ENCODE assay signal across 17 cellular contexts in genomic region chrX:43560247-43560946, GRCh38.
DNase-seq lines count a peak whose midpoint lies in the region; FAIRE-seq and TF ChIP-seq lines count a peak whose summit lies in the region.
"Had no signal": no experiment of that assay in that cellular context is flagged by ENCODE, and none has a peak within 500 bp of the region (broad histone marks: within the 10 kb centered on the region; RNA-seq: fewer than 3 reads in every experiment).

No MANE protein-coding gene starts in this region.

- TF ChIP-seq CTCF in keratinocyte (optimal IDR thresholded peaks at IDR 0.05 in 1 of 3, IDR thresholded peaks at IDR 0.05 in 1 of 3, conservative IDR thresholded peaks at IDR 0.05 in 1 of 3; ENCODE audit: extremely low read depth in 1 of 3, insufficient read depth in 2 of 3, low read length in 3 of 3) = no peak

- no peak for FAIRE-seq in keratinocyte (lab: Jason Lieb, UNC)
- FAIRE-seq: GM19239 had no signal

- H3K9me3 Mint-ChIP-seq in activated T-helper 2 cell treated with anti-CD3 and anti-CD28 coated beads, Interferon-gamma antibody, Interleukin-2, Interleukin-4, amounts not matched to agents 10 μg/mL and 5 μg/mL and 100 μg/mL, durations not matched to agents 14 hours and 24 hours and 36 hours = no peaks in the 10 kb centered on the region
- no peaks in the 10 kb centered on the region for H3K9me3 Mint-ChIP-seq in activated T-helper 1 cell treated with anti-CD3 and anti-CD28 coated beads, Interleukin-12 subunit alpha, Interleukin-12 subunit beta, Interleukin-2, Interleukin-4 antibody, amounts not matched to agents 30 ng/mL and 10 ng/mL and 1 ng/mL, durations not matched to agents 14 hours and 24 hours and 36 hours
- H3K9me3 Mint-ChIP-seq: nephron had no signal

- H3K36me3 Mint-ChIP-seq in activated T-helper 2 cell treated with anti-CD3 and anti-CD28 coated beads, Interferon-gamma antibody, Interleukin-2, Interleukin-4, amounts not matched to agents 10 μg/mL and 5 μg/mL and 100 μg/mL, durations not matched to agents 14 hours and 24 hours and 36 hours (ENCODE audit: low read depth) = peaks cover 11% of the 10 kb centered on the region
- no peaks in the 10 kb centered on the region for H3K36me3 Mint-ChIP-seq in activated T-helper 1 cell treated with anti-CD3 and anti-CD28 coated beads, Interleukin-12 subunit alpha, Interleukin-12 subunit beta, Interleukin-2, Interleukin-4 antibody, amounts not matched to agents 30 ng/mL and 10 ng/mL and 1 ng/mL, durations not matched to agents 14 hours and 24 hours and 36 hours (ENCODE audit: low read depth)
- H3K36me3 Mint-ChIP-seq: activated CD8-positive, alpha-beta memory T cell treated with anti-CD3 and anti-CD28 coated beads, Interleukin-2, amount 10 ng/mL, durations not matched to agents 7 days and 5 days had no signal

- no peaks in the 10 kb centered on the region for H3K4me1 ChIP-seq in keratinocyte (ENCODE audit: control insufficient read depth, extremely low read depth, insufficient read depth, low read length)
- H3K4me1 ChIP-seq: heart right ventricle, prostate gland, uterus had no signal

- no peaks in the 10 kb centered on the region for H3K36me3 ChIP-seq in keratinocyte (ENCODE audit: control insufficient read depth in 2 of 2, extremely low read depth in 1 of 2, insufficient read depth in 2 of 2, low read length in 2 of 2)
- H3K36me3 ChIP-seq: heart right ventricle, prostate gland, uterus had no signal

- peak overlapping the region; percentile 29 for H2AFZ ChIP-seq in keratinocyte (ENCODE audit: control insufficient read depth, low read length)

- H3K27me3 Mint-ChIP-seq in activated T-helper 2 cell treated with anti-CD3 and anti-CD28 coated beads, Interferon-gamma antibody, Interleukin-2, Interleukin-4, amounts not matched to agents 10 μg/mL and 5 μg/mL and 100 μg/mL, durations not matched to agents 14 hours and 24 hours and 36 hours (ENCODE audit: low read depth) = no peaks in the 10 kb centered on the region
- H3K27me3 Mint-ChIP-seq in activated T-helper 1 cell treated with anti-CD3 and anti-CD28 coated beads, Interleukin-12 subunit alpha, Interleukin-12 subunit beta, Interleukin-2, Interleukin-4 antibody, amounts not matched to agents 30 ng/mL and 10 ng/mL and 1 ng/mL, durations not matched to agents 14 hours and 24 hours and 36 hours (ENCODE audit: insufficient read depth) = peaks cover 7% of the 10 kb centered on the region
- H3K27me3 Mint-ChIP-seq: activated CD8-positive, alpha-beta memory T cell treated with anti-CD3 and anti-CD28 coated beads, Interleukin-2, amount 10 ng/mL, durations not matched to agents 7 days and 5 days had no signal

- H3K4me2 ChIP-seq in keratinocyte (ENCODE audit: control insufficient read depth, extremely low read depth, insufficient read depth, low read depth, low read length) = no peak overlapping the region
- H3K4me2 ChIP-seq: SK-N-SH had no signal

- H3K27ac Mint-ChIP-seq in activated T-helper 2 cell treated with anti-CD3 and anti-CD28 coated beads, Interferon-gamma antibody, Interleukin-2, Interleukin-4, amounts not matched to agents 10 μg/mL and 5 μg/mL and 100 μg/mL, durations not matched to agents 14 hours and 24 hours and 36 hours = peak overlapping the region; percentile 43
- H3K27ac Mint-ChIP-seq in activated T-helper 1 cell treated with anti-CD3 and anti-CD28 coated beads, Interleukin-12 subunit alpha, Interleukin-12 subunit beta, Interleukin-2, Interleukin-4 antibody, amounts not matched to agents 30 ng/mL and 10 ng/mL and 1 ng/mL, durations not matched to agents 14 hours and 24 hours and 36 hours = no peak overlapping the region
- H3K27ac Mint-ChIP-seq: activated CD8-positive, alpha-beta memory T cell treated with anti-CD3 and anti-CD28 coated beads, Interleukin-2, amount 10 ng/mL, durations not matched to agents 7 days and 5 days; nephron had no signal

- no peaks in the 10 kb centered on the region for H3K79me2 ChIP-seq in keratinocyte (ENCODE audit: control insufficient read depth, insufficient read depth, low read length)

- DNase-seq in DMS153 (lab: John Stamatoyannopoulos, UW) = peak; percentile 40
- peak; percentile 40 to 80 for DNase-seq in NCI-H2081 (lab: John Stamatoyannopoulos, UW)
- no peak for DNase-seq in activated T-helper 2 cell treated with anti-CD3 and anti-CD28 coated beads, Interferon-gamma antibody, Interleukin-2, Interleukin-4, amounts not matched to agents 10 μg/mL and 5 μg/mL and 100 μg/mL, durations not matched to agents 14 hours and 24 hours and 36 hours (ENCODE audit: low spot score)
- DNase-seq in keratinocyte (ENCODE audit: low read depth, low spot score) = no peak
- DNase-seq in midbrain (lab: John Stamatoyannopoulos, UW) = no peak
- no peak for DNase-seq in activated T-helper 1 cell treated with anti-CD3 and anti-CD28 coated beads, Interleukin-12 subunit alpha, Interleukin-12 subunit beta, Interleukin-2, Interleukin-4 antibody, amounts not matched to agents 30 ng/mL and 10 ng/mL and 1 ng/mL, durations not matched to agents 14 hours and 24 hours and 36 hours (ENCODE audit: low spot score)
- DNase-seq in iPS-NIHi11 (ENCODE audit: low spot score) = no peak
- no peak for DNase-seq in NCI-H526 treated with DMSO at 0.1 percent for 48 hours (lab: John Stamatoyannopoulos, UW)

- no peaks in the 10 kb centered on the region for H3K9me1 ChIP-seq in keratinocyte (ENCODE audit: control insufficient read depth, extremely low read depth, insufficient read depth, low read length)

- H3K27ac ChIP-seq in keratinocyte (ENCODE audit: control insufficient read depth, insufficient read depth, low read length) = no peak overlapping the region
- H3K27ac ChIP-seq: heart right ventricle, HL-60, prostate gland, uterus had no signal

- H4K20me1 ChIP-seq in keratinocyte (ENCODE audit: control insufficient read depth, extremely low read depth, insufficient read depth, low read length) = no peaks in the 10 kb centered on the region

- intact Hi-C loops in activated T-helper 2 cell treated with anti-CD3 and anti-CD28 coated beads, Interferon-gamma antibody, Interleukin-2, Interleukin-4, amounts not matched to agents 10 μg/mL and 5 μg/mL and 100 μg/mL, durations not matched to agents 14 hours and 24 hours and 36 hours (cut with micrococcal nuclease) = loop anchor here (5.0 to 10.0 kb wide), 2 partner anchors 97 to 394 kb away; partner anchors contain the start of gene MAOA
- intact Hi-C loops in activated T-helper 1 cell treated with anti-CD3 and anti-CD28 coated beads, Interleukin-12 subunit alpha, Interleukin-12 subunit beta, Interleukin-2, Interleukin-4 antibody, amounts not matched to agents 30 ng/mL and 10 ng/mL and 1 ng/mL, durations not matched to agents 14 hours and 24 hours and 36 hours (cut with micrococcal nuclease) = no loop called here

- dilution Hi-C loops in keratinocyte (cut with MboI; ENCODE audit: extremely low pct_ligation_motif_present, low sequenced_read_pairs) = no loop called here

- H3K9me3 ChIP-seq in keratinocyte (ENCODE audit: control insufficient read depth, low read depth, low read length) = no peaks in the 10 kb centered on the region
- H3K9me3 ChIP-seq: heart right ventricle, prostate gland, SK-N-SH, uterus had no signal

- H3K9ac ChIP-seq in keratinocyte (ENCODE audit: control insufficient read depth, extremely low read depth, insufficient read depth, low read length) = no peak overlapping the region
- H3K9ac ChIP-seq: SK-N-SH had no signal

- H3K4me3 Mint-ChIP-seq in activated T-helper 2 cell treated with anti-CD3 and anti-CD28 coated beads, Interferon-gamma antibody, Interleukin-2, Interleukin-4, amounts not matched to agents 10 μg/mL and 5 μg/mL and 100 μg/mL, durations not matched to agents 14 hours and 24 hours and 36 hours (ENCODE audit: low read depth) = no peak overlapping the region
- H3K4me3 Mint-ChIP-seq in activated T-helper 1 cell treated with anti-CD3 and anti-CD28 coated beads, Interleukin-12 subunit alpha, Interleukin-12 subunit beta, Interleukin-2, Interleukin-4 antibody, amounts not matched to agents 30 ng/mL and 10 ng/mL and 1 ng/mL, durations not matched to agents 14 hours and 24 hours and 36 hours = no peak overlapping the region
- H3K4me3 Mint-ChIP-seq: activated CD8-positive, alpha-beta memory T cell treated with anti-CD3 and anti-CD28 coated beads, Interleukin-2, amount 10 ng/mL, durations not matched to agents 7 days and 5 days; H9; nephron had no signal

- H3K4me3 ChIP-seq in keratinocyte (ENCODE audit: control insufficient read depth in 2 of 3, extremely low read depth in 1 of 3, insufficient read depth in 2 of 3, low read depth in 1 of 3, low read length in 3 of 3) = no peak overlapping the region
- H3K4me3 ChIP-seq: heart right ventricle, prostate gland, uterus had no signal

- H3K27me3 ChIP-seq in keratinocyte (ENCODE audit: control insufficient read depth, extremely low read depth, insufficient read depth, low read length) = no peaks in the 10 kb centered on the region
- H3K27me3 ChIP-seq: uterus had no signal

- H3K4me1 Mint-ChIP-seq in activated T-helper 2 cell treated with anti-CD3 and anti-CD28 coated beads, Interferon-gamma antibody, Interleukin-2, Interleukin-4, amounts not matched to agents 10 μg/mL and 5 μg/mL and 100 μg/mL, durations not matched to agents 14 hours and 24 hours and 36 hours (ENCODE audit: low read depth) = peaks cover 19% of the 10 kb centered on the region
- no peaks in the 10 kb centered on the region for H3K4me1 Mint-ChIP-seq in activated T-helper 1 cell treated with anti-CD3 and anti-CD28 coated beads, Interleukin-12 subunit alpha, Interleukin-12 subunit beta, Interleukin-2, Interleukin-4 antibody, amounts not matched to agents 30 ng/mL and 10 ng/mL and 1 ng/mL, durations not matched to agents 14 hours and 24 hours and 36 hours (ENCODE audit: low read depth)

Comparison
In these comparisons a context has a peak if more than half of its experiments do, and no peak if none do; other contexts are left out.
1. DNase-seq: peak in DMS153 (single experiment) and NCI-H2081 (2 of 2); none in activated T-helper 2 cell treated with anti-CD3 and anti-CD28 coated beads, Interferon-gamma antibody, Interleukin-2, Interleukin-4, amounts not matched to agents 10 μg/mL and 5 μg/mL and 100 μg/mL, durations not matched to agents 14 hours and 24 hours and 36 hours (single experiment), keratinocyte (single experiment), midbrain (single experiment), activated T-helper 1 cell treated with anti-CD3 and anti-CD28 coated beads, Interleukin-12 subunit alpha, Interleukin-12 subunit beta, Interleukin-2, Interleukin-4 antibody, amounts not matched to agents 30 ng/mL and 10 ng/mL and 1 ng/mL, durations not matched to agents 14 hours and 24 hours and 36 hours (single experiment), iPS-NIHi11 (single experiment) and NCI-H526 treated with DMSO at 0.1 percent for 48 hours (single experiment).